Comparison of ENCODE assay signal across 10 cellular contexts in genomic region chr7:47720141-47720906, GRCh38.
A peak's percentile ranks its signal among the peaks of the same experiment; 100 is the strongest.
DNase-seq lines count a peak whose midpoint lies in the region; ATAC-seq and TF ChIP-seq lines count a peak whose summit lies in the region.
"Had no signal": no experiment of that assay in that cellular context is flagged by ENCODE, and none has a peak within 500 bp of the region (broad histone marks: within the 10 kb centered on the region; RNA-seq: fewer than 3 reads in every experiment).

No MANE protein-coding gene starts in this region.

- intact Hi-C loops in left colon (cut with DNase I, micrococcal nuclease): no loop called here

- peak; percentile 60 for DNase-seq in BE2C
- DNase-seq in NCI-H226: peak; percentile 17
- peak; percentile 31 to 42 for DNase-seq in left colon
- DNase-seq in stimulated activated CD4-positive, alpha-beta T cell treated with anti-CD3 and anti-CD28 coated beads, Interleukin-15, amount 100 ng/mL, for 24 hours: no peak
- no peak for DNase-seq in GM10248 (ENCODE audit: extremely low spot score)
- DNase-seq in islet precursor cell: no peak
- DNase-seq: glutamatergic neuron; NK-92 treated with Interleukin-12 subunit alpha and Interleukin-12 subunit beta, amount 100 ng/mL, for 24 hours had no signal

- CTCF ChIA-PET in GM10248 (lab: Yijun Ruan, JAX): no interaction called here

- POLR2A ChIA-PET in GM10248 (lab: Yijun Ruan, JAX): no interaction called here

- no peak overlapping the region for H3K4me3 ChIP-seq in BE2C (ENCODE audit: low read depth, low read length)

- peaks cover 12% of the 10 kb centered on the region; the same call in 1 of the 2 replicates for H3K4me1 ChIP-seq in BE2C

- no peaks in the 10 kb centered on the region for H3K27me3 ChIP-seq in BE2C

- H3K36me3 ChIP-seq in BE2C: no peaks in the 10 kb centered on the region

- H3K9me3 ChIP-seq in BE2C: no peaks in the 10 kb centered on the region

- ATAC-seq in GM21528 (IDR thresholded peaks at IDR 0.05; ENCODE audit: low FRiP score, unreplicated experiment): peak; percentile 76
- no peak for ATAC-seq in left colon
- no peak for ATAC-seq in GM19328 (IDR thresholded peaks at IDR 0.05; ENCODE audit: unreplicated experiment)

- TF ChIP-seq CTCF in BE2C (IDR thresholded peaks at IDR 0.05; ENCODE audit: low read depth, low read length) (no peak), GM10248 (IDR thresholded peaks at IDR 0.05; ENCODE audit: control extremely low read depth, extremely low read depth, low read depth, missing control alignments) (no peak)

Comparison
In these comparisons a context has a peak if more than half of its experiments do, and no peak if none do; other contexts are left out.
1. DNase-seq: peak in BE2C (single experiment), NCI-H226 (single experiment) and left colon (2 of 2); none in stimulated activated CD4-positive, alpha-beta T cell treated with anti-CD3 and anti-CD28 coated beads, Interleukin-15, amount 100 ng/mL, for 24 hours (single experiment), GM10248 (single experiment) and islet precursor cell (single experiment).